1 cellular context compared by ENCODE assay signal in the genomic region with DNA sequence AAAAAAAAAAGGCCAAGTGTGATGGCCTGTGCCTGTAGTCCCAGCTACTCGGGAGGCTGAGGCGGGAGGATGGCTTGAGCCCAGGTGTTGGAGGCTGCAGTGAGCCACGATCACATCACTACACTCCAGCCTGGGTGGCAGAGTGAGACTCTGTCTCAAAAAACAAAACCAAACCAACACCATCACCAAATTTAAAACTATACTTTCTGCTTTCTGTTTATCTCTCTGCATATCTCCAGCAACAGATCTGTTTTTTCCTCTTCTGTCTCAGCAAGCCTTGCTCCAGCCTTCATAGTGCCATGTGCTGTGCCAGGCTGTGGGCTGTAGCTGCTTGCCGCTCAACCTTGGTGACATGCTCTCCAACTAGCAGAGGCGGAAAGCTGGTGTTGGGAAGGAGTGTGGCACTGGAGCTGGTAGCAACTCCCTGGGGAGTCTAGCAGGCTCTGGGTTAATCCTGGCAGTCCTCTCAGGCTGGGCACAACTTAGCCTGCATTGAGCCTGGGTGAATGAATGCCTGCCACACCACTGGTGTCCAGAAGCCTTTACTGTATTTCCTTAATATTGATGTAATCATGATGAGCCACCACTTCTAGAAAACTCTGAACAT.
TF ChIP-seq lines count a peak whose summit lies in the region.

No MANE protein-coding gene starts in this region.

TF ChIP-seq in GM23338, 12 proteins besides CTCF, POLR2A, EP300 and RAD21 (continued from another document):
- TF ChIP-seq, protein P1, sequence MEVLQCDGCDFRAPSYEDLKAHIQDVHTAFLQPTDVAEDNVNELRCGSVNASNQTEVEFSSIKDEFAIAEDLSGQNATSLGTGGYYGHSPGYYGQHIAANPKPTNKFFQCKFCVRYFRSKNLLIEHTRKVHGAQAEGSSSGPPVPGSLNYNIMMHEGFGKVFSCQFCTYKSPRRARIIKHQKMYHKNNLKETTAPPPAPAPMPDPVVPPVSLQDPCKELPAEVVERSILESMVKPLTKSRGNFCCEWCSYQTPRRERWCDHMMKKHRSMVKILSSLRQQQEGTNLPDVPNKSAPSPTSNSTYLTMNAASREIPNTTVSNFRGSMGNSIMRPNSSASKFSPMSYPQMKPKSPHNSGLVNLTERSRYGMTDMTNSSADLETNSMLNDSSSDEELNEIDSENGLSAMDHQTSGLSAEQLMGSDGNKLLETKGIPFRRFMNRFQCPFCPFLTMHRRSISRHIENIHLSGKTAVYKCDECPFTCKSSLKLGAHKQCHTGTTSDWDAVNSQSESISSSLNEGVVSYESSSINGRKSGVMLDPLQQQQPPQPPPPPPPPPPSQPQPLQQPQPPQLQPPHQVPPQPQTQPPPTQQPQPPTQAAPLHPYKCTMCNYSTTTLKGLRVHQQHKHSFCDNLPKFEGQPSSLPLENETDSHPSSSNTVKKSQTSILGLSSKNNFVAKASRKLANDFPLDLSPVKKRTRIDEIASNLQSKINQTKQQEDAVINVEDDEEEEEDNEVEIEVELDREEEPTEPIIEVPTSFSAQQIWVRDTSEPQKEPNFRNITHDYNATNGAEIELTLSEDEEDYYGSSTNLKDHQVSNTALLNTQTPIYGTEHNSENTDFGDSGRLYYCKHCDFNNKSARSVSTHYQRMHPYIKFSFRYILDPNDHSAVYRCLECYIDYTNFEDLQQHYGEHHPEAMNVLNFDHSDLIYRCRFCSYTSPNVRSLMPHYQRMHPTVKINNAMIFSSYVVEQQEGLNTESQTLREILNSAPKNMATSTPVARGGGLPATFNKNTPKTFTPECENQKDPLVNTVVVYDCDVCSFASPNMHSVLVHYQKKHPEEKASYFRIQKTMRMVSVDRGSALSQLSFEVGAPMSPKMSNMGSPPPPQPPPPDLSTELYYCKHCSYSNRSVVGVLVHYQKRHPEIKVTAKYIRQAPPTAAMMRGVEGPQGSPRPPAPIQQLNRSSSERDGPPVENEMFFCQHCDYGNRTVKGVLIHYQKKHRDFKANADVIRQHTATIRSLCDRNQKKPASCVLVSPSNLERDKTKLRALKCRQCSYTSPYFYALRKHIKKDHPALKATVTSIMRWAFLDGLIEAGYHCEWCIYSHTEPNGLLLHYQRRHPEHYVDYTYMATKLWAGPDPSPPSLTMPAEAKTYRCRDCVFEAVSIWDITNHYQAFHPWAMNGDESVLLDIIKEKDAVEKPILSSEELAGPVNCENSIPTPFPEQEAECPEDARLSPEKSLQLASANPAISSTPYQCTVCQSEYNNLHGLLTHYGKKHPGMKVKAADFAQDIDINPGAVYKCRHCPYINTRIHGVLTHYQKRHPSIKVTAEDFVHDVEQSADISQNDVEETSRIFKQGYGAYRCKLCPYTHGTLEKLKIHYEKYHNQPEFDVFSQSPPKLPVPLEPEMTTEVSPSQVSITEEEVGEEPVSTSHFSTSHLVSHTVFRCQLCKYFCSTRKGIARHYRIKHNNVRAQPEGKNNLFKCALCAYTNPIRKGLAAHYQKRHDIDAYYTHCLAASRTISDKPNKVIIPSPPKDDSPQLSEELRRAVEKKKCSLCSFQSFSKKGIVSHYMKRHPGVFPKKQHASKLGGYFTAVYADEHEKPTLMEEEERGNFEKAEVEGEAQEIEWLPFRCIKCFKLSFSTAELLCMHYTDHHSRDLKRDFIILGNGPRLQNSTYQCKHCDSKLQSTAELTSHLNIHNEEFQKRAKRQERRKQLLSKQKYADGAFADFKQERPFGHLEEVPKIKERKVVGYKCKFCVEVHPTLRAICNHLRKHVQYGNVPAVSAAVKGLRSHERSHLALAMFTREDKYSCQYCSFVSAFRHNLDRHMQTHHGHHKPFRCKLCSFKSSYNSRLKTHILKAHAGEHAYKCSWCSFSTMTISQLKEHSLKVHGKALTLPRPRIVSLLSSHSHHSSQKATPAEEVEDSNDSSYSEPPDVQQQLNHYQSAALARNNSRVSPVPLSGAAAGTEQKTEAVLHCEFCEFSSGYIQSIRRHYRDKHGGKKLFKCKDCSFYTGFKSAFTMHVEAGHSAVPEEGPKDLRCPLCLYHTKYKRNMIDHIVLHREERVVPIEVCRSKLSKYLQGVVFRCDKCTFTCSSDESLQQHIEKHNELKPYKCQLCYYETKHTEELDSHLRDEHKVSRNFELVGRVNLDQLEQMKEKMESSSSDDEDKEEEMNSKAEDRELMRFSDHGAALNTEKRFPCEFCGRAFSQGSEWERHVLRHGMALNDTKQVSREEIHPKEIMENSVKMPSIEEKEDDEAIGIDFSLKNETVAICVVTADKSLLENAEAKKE (CRISPR knock-in tag; IDR thresholded peaks at IDR 0.05) = no peak
